In genomic region chr12:73226585-73226984, GRCh38 we compare ENCODE assay signal across 21 cellular contexts.
"Had no signal": no experiment of that assay in that cellular context is flagged by ENCODE, and none has a peak within 500 bp of the region (broad histone marks: within the 10 kb centered on the region; RNA-seq: fewer than 3 reads in every experiment).

No MANE protein-coding gene starts in this region.

- H3K27me3 ChIP-seq: Peyer's patch, SJCRH30 had no signal

- H3K9me3 ChIP-seq: SJCRH30 had no signal

- H3K4me3 ChIP-seq: PC-9, Peyer's patch, SJCRH30 had no signal

- DNase-seq: IMR-90, Kasumi-1, MM.1S, NCI-H1092 treated with DMSO at 0.1 percent for 48 hours, NCI-H1436, NCI-H187, NCI-H2029, NCI-H2081 treated with DMSO at 0.1 percent for 48 hours, NCI-H2171, NCI-H226, NCI-H446, NCI-H510A, NCI-H524 treated with DMSO at 0.1 percent for 48 hours, NCI-H774, PC-9, Peyer's patch, SHP77 treated with DMSO at 0.1 percent for 48 hours, SJCRH30 had no signal

- H3K36me3 ChIP-seq: Peyer's patch, SJCRH30 had no signal

- H3K4me2 ChIP-seq: KMS-11, PC-9 had no signal

- H3K27ac ChIP-seq: KMS-11, PC-9, Peyer's patch, SJCRH30 had no signal

- H3K4me1 ChIP-seq: Peyer's patch, SJCRH30 had no signal

- H3K9ac ChIP-seq: KMS-11 had no signal

- ATAC-seq: Right ventricle myocardium inferior, SK-N-SH treated with all-trans-retinoic acid at 6 μM for 48 hours had no signal

- H2AFZ ChIP-seq: PC-9 had no signal
